In genomic region chrX:357693-358471, GRCh38 we compare ENCODE assay signal across 9 cellular contexts. TPM values are rescaled to one million over a fixed set of nuclear protein-coding genes. Genes with fewer than 3 reads are reported as not detected.
DNase-seq lines count a peak whose midpoint lies in the region; TF ChIP-seq lines count a peak whose summit lies in the region.
"Had no signal": no experiment of that assay in that cellular context is flagged by ENCODE, and none has a peak within 500 bp of the region (broad histone marks: within the 10 kb centered on the region; RNA-seq: fewer than 3 reads in every experiment).

No MANE protein-coding gene starts in this region.

- H3K9me3 ChIP-seq in SK-N-SH (peaks cover 10% of the 10 kb centered on the region; the same call in 1 of the 2 replicates), trophoblast cell (ENCODE audit: insufficient read depth, low read depth, low read length) (peaks cover 11% of the 10 kb centered on the region)

- no peak overlapping the region for H3K4ac ChIP-seq in trophoblast cell (ENCODE audit: low read depth, low read length)

- peaks cover 0 to 18% of the 10 kb centered on the region in 2 experiments for H3K36me3 ChIP-seq in SK-N-SH (replicated peaks in 1 of 2; ENCODE audit: control insufficient read depth in 1 of 2, insufficient read depth in 2 of 2, low read length in 1 of 2)
- H3K36me3 ChIP-seq in trophoblast cell (ENCODE audit: control insufficient read depth in 1 of 2, insufficient read depth in 2 of 2, low read length in 2 of 2) = peaks cover 18% of the 10 kb centered on the region in 2 experiments

- TF ChIP-seq CTCF in SK-N-SH (IDR thresholded peaks at IDR 0.05) = no peak

- H2BK120ac ChIP-seq in trophoblast cell (ENCODE audit: insufficient read depth, low read length, poor library complexity) = no peak overlapping the region

- H3K14ac ChIP-seq in trophoblast cell (ENCODE audit: low read length) = no peak overlapping the region

- H3K4me1 Mint-ChIP-seq in activated naive CD4-positive, alpha-beta T cell treated with anti-CD3 and anti-CD28 coated beads, Interleukin-2, amount 50 U/mL, for 24 hours = peaks cover 23% of the 10 kb centered on the region

- no peak for TF ChIP-seq RAD21 in SK-N-SH (IDR thresholded peaks at IDR 0.05; ENCODE audit: low read length)

- TF ChIP-seq POLR2A in erythroblast (IDR thresholded peaks at IDR 0.05; ENCODE audit: low read length) = no peak

- no peak overlapping the region for H3K23ac ChIP-seq in trophoblast cell (ENCODE audit: low read length)

- H2BK12ac ChIP-seq in trophoblast cell (ENCODE audit: low read length) = no peak overlapping the region

- H3K4me1 ChIP-seq in SK-N-SH (ENCODE audit: control insufficient read depth in 1 of 2, insufficient read depth in 2 of 2, low read depth in 1 of 2, low read length in 1 of 2) (peaks cover 0 to 4% of the 10 kb centered on the region in 2 experiments; a peak in 2 of 4 replicates), trophoblast cell (ENCODE audit: control insufficient read depth in 1 of 2, insufficient read depth in 2 of 2, low read length in 2 of 2) (no peaks in the 10 kb centered on the region)

- peak overlapping the region; percentile 43 for H2AFZ ChIP-seq in SK-N-SH (ENCODE audit: low read depth)
- no peak overlapping the region for H2AFZ ChIP-seq in trophoblast cell (ENCODE audit: insufficient read depth, low read length, poor library complexity)

- no peaks in the 10 kb centered on the region for H3K79me1 ChIP-seq in trophoblast cell (ENCODE audit: low read length)

- peaks cover 5% of the 10 kb centered on the region for H3F3A ChIP-seq in SK-N-SH (replicated peaks; ENCODE audit: insufficient read depth)

- TF ChIP-seq EP300 in SK-N-SH (IDR thresholded peaks at IDR 0.05; ENCODE audit: borderline replicate concordance in 1 of 2, low read depth in 1 of 2, low read length in 1 of 2) = no peak

- H3K18ac ChIP-seq in trophoblast cell (ENCODE audit: low read length) = no peak overlapping the region

- H3K36me3 Mint-ChIP-seq in activated naive CD4-positive, alpha-beta T cell treated with anti-CD3 and anti-CD28 coated beads, Interleukin-2, amount 50 U/mL, for 24 hours = peaks cover 29% of the 10 kb centered on the region

- CTCF ChIA-PET in SK-N-SH (lab: Yijun Ruan, JAX) = no interaction called here

- no peak overlapping the region for H4K12ac ChIP-seq in trophoblast cell (ENCODE audit: low read depth, low read length)

- H4K91ac ChIP-seq in trophoblast cell (ENCODE audit: low read depth, low read length) = peak overlapping the region; percentile 1

- H2BK5ac ChIP-seq in trophoblast cell (ENCODE audit: low read depth, low read length, poor library complexity) = no peak overlapping the region

- H3K9me2 ChIP-seq in SK-N-SH = no peaks in the 10 kb centered on the region

- peak; percentile 76 for DNase-seq in EH (ENCODE audit: low read depth)
- no peak for DNase-seq in SK-N-SH
- no peak for DNase-seq in trophoblast cell
- no peak for DNase-seq in middle frontal gyrus (ENCODE audit: extremely low spot score, low spot score)
- no peak for DNase-seq in erythroblast (lab: John Stamatoyannopoulos, UW)
- DNase-seq in putamen (ENCODE audit: low spot score) = no peak
- no peak for DNase-seq in iPS-NIHi11 (ENCODE audit: low spot score)

- H3K4me3 Mint-ChIP-seq in activated naive CD4-positive, alpha-beta T cell treated with anti-CD3 and anti-CD28 coated beads, Interleukin-2, amount 50 U/mL, for 24 hours = peak overlapping the region; percentile 40

- no peak overlapping the region for H3K9ac ChIP-seq in SK-N-SH
- no peak overlapping the region for H3K9ac ChIP-seq in trophoblast cell (ENCODE audit: low read length)

- H3K27me3 Mint-ChIP-seq in activated naive CD4-positive, alpha-beta T cell treated with anti-CD3 and anti-CD28 coated beads, Interleukin-2, amount 50 U/mL, for 24 hours = no peaks in the 10 kb centered on the region

- WGBS in SK-N-SH (ENCODE audit: low lambda C conversion rate) = 60% methylated on average over 12 of the region's 48 CpGs
- WGBS in trophoblast cell (ENCODE audit: extremely low coverage, insufficient coverage, insufficient read length) = no CpG with 5 or more reads among the region's 48 CpGs

- H4K20me1 ChIP-seq in SK-N-SH (ENCODE audit: insufficient read depth) = no peaks in the 10 kb centered on the region

- H4K8ac ChIP-seq in trophoblast cell (ENCODE audit: low read depth, low read length) = peak overlapping the region; percentile 50

- peaks cover 5% of the 10 kb centered on the region; the same call in 1 of the 2 replicates for H3K79me2 ChIP-seq in SK-N-SH (ENCODE audit: insufficient read depth)
- H3K79me2 ChIP-seq in trophoblast cell (ENCODE audit: control insufficient read depth, insufficient read depth, low read length, poor library complexity) = no peaks in the 10 kb centered on the region

- POLR2A ChIA-PET in SK-N-SH (lab: Yijun Ruan, JAX) = no interaction called here

- H3K4me2 ChIP-seq in SK-N-SH (no peak overlapping the region), trophoblast cell (ENCODE audit: low read length) (no peak overlapping the region)

- no peak overlapping the region for H3K4me3 ChIP-seq in SK-N-SH (ENCODE audit: low read depth in 2 of 2, low read length in 1 of 2)
- H3K4me3 ChIP-seq in trophoblast cell (ENCODE audit: low read depth, low read length) = no peak overlapping the region
- H3K4me3 ChIP-seq: heart left ventricle had no signal

- H3K9me3 Mint-ChIP-seq in activated naive CD4-positive, alpha-beta T cell treated with anti-CD3 and anti-CD28 coated beads, Interleukin-2, amount 50 U/mL, for 24 hours = peaks cover 4% of the 10 kb centered on the region

- H3K27me3 ChIP-seq in SK-N-SH (ENCODE audit: insufficient read depth) (no peaks in the 10 kb centered on the region), trophoblast cell (ENCODE audit: insufficient read depth, low read length) (no peaks in the 10 kb centered on the region)
- H3K27me3 ChIP-seq: heart left ventricle had no signal

- H3K27ac ChIP-seq in SK-N-SH (ENCODE audit: low read depth in 2 of 2, low read length in 1 of 2) (no peak overlapping the region; a peak in 1 of 4 replicates), trophoblast cell (ENCODE audit: low read depth, low read length) (no peak overlapping the region)
- H3K27ac ChIP-seq: heart left ventricle had no signal

- no peak overlapping the region for H2AK5ac ChIP-seq in trophoblast cell (ENCODE audit: low read length)

- H3K27ac Mint-ChIP-seq in activated naive CD4-positive, alpha-beta T cell treated with anti-CD3 and anti-CD28 coated beads, Interleukin-2, amount 50 U/mL, for 24 hours = peak overlapping the region; percentile 76

TF ChIP-seq in SK-N-SH, 30 proteins besides CTCF, POLR2A, EP300 and RAD21:
- TF ChIP-seq NRF1 (IDR thresholded peaks at IDR 0.05; ENCODE audit: low read depth, low read length) (no peak), POLR2AphosphoS5 (IDR thresholded peaks at IDR 0.05; ENCODE audit: low read depth, low read length) (no peak), RXRA (IDR thresholded peaks at IDR 0.05; ENCODE audit: borderline replicate concordance, low read depth) (no peak), PBX3 (IDR thresholded peaks at IDR 0.05) (peak; percentile 75), MXI1 (IDR thresholded peaks at IDR 0.05; ENCODE audit: low read depth, low read length) (no peak), GABPA (IDR thresholded peaks at IDR 0.05; ENCODE audit: low read depth) (0 out of 2 replicates have a peak, but pooled peaks have one; percentile 31), FOSL2 (IDR thresholded peaks at IDR 0.05; ENCODE audit: borderline replicate concordance, low read depth) (peak; percentile 42; the same call in 1 of the 2 replicates), TEAD4 (IDR thresholded peaks at IDR 0.05; ENCODE audit: borderline replicate concordance, insufficient read depth) (no peak), TCF12 (IDR thresholded peaks at IDR 0.05) (peak; percentile 52; the same call in 1 of the 2 replicates), USF1 (IDR thresholded peaks at IDR 0.05; ENCODE audit: borderline replicate concordance, low read depth) (no peak)
TF ChIP-seq in SK-N-SH: peak in this region for 4.

RNA-seq across cellular contexts. Expression of gene PPP2R3B, which starts 28.8 kb away (rescaled TPM):
- polyA plus RNA-seq in SK-N-SH (2012; rRNA removed) = 18.9 and 19.4 TPM in 2 replicates
- 7.3 and 11.6 TPM in 2 replicates for polyA plus RNA-seq in SK-N-SH (2012; cell fraction: cytosol; rRNA removed)
- 83.6 and 106 TPM in 2 replicates for polyA plus RNA-seq in SK-N-SH (2012; cell fraction: nucleus; rRNA removed)
- polyA plus RNA-seq in trophoblast cell (2013) = 29.5 and 31.3 TPM in 2 replicates

RNA-seq across cellular contexts. Expression of gene GTPBP6, which starts 39.3 kb away (rescaled TPM):
- polyA plus RNA-seq in SK-N-SH (2012; rRNA removed) = 39.8 and 47.3 TPM in 2 replicates
- polyA plus RNA-seq in SK-N-SH (2012; cell fraction: cytosol; rRNA removed) = 19.6 and 31.2 TPM in 2 replicates
- polyA plus RNA-seq in SK-N-SH (2012; cell fraction: nucleus; rRNA removed) = 39.2 and 49.4 TPM in 2 replicates
- 30.2 and 30.6 TPM in 2 replicates for polyA plus RNA-seq in trophoblast cell (2013)
